ENCODE assay signal across 18 cellular contexts in the genomic region with DNA sequence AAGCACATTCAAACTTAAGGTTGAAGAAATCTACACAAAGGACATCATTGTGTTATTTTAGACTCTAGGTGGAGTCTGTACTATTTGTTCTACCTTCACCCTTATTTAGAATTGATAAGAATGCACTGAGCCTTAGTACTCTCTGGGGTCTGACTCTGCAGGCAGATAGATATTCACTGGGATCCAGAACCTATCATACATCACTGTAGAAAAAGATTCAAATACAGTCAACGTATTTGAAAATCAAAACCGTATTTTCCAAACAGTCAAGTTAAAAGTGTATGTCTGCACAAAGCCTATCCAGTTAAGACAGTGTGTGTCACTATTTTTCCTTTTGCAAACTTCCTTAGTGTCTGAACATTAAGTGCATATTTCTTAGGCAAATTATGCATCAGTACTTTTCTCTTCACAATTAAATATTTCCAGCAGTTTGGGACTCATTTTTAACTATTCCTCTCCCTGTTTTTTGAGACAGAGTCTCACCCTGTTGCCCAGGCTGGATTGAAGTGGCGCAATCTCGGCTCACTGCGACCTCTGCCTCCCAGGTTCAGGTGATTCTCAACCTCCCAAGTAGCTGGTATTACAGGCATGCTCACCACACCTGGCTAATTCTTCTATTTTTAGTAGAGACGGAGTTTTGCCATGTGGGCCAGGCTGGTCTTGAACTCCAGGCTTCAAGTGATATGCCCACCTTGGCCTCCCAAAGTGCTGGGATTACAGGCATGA. TPM values are rescaled to one million over a fixed set of nuclear protein-coding genes. Genes with fewer than 3 reads are reported as not detected.
DNase-seq lines count a peak whose midpoint lies in the region; ATAC-seq and TF ChIP-seq lines count a peak whose summit lies in the region.
"Had no signal": no experiment of that assay in that cellular context is flagged by ENCODE, and none has a peak within 500 bp of the region (broad histone marks: within the 10 kb centered on the region; RNA-seq: fewer than 3 reads in every experiment).

No MANE protein-coding gene starts in this region.

- no peak overlapping the region for H3K4me3 ChIP-seq in cardiac muscle cell
- H3K4me3 ChIP-seq in mammary epithelial cell (replicated peaks in 1 of 3; ENCODE audit: insufficient read depth in 1 of 3, low read depth in 2 of 3, low read length in 3 of 3) = no peak overlapping the region
- H3K4me3 ChIP-seq in right lobe of liver = no peak overlapping the region
- H3K4me3 ChIP-seq: A549, GM23338 had no signal

- H4K20me1 ChIP-seq in mammary epithelial cell (ENCODE audit: insufficient read depth, low read length) = no peaks in the 10 kb centered on the region

- WGBS in mammary epithelial cell (ENCODE audit: low coverage, missing lambda C conversion rate) = 87% methylated on average over 6 of the region's 6 CpGs
- 25% methylated on average over 6 of the region's 6 CpGs for WGBS in right lobe of liver (ENCODE audit: insufficient coverage, low coverage, low lambda C conversion rate, missing lambda C conversion rate)

- H3K4me1 ChIP-seq in cardiac muscle cell (ENCODE audit: low read depth) = peaks cover 22% of the 10 kb centered on the region
- H3K4me1 ChIP-seq in mammary epithelial cell (ENCODE audit: insufficient read depth, low read length) = peaks cover 49% of the 10 kb centered on the region
- H3K4me1 ChIP-seq in right lobe of liver = peaks cover 0 to 25% (median 4%) of the 10 kb centered on the region in 4 donors

- dilution Hi-C loops in mammary epithelial cell (cut with HindIII; ENCODE audit: low sequenced_read_pairs) = no loop called here

- H3K36me3 ChIP-seq in cardiac muscle cell = no peaks in the 10 kb centered on the region
- peaks cover 13% of the 10 kb centered on the region for H3K36me3 ChIP-seq in mammary epithelial cell (ENCODE audit: insufficient read depth, low read length)
- H3K36me3 ChIP-seq in right lobe of liver = no peaks in the 10 kb centered on the region

- H2AFZ ChIP-seq in mammary epithelial cell (ENCODE audit: low read depth, low read length) = no peak overlapping the region
- H2AFZ ChIP-seq: GM23338 had no signal

- CTCF ChIA-PET in mammary epithelial cell (lab: Charles Lee; ENCODE audit: low non-redundant PET) = no interaction called here

- intact Hi-C loops in left cardiac atrium (cut with DNase I) = no loop called here
- intact Hi-C loops in mammary epithelial cell (cut with micrococcal nuclease) = no loop called here
- intact Hi-C loops in right lobe of liver (cut with DNase I) = no loop called here

- in situ Hi-C loops in mammary epithelial cell (cut with MboI; ENCODE audit: low sequenced_read_pairs in 2 of 2) = no loop called here

- ATAC-seq in left cardiac atrium (no peak), right lobe of liver (peak; percentile 70 to 87 (median 80)), GM21360 (IDR thresholded peaks at IDR 0.05; ENCODE audit: unreplicated experiment) (no peak)
- ATAC-seq: A549, GM23338 had no signal

- BruUV-seq in mammary epithelial cell (replicated peaks; lab: Mats Ljungman, UMichigan) = no TSS peak

- H3K27me3 ChIP-seq in cardiac muscle cell = no peaks in the 10 kb centered on the region
- H3K27me3 ChIP-seq in mammary epithelial cell (ENCODE audit: insufficient read depth, low read length) = no peaks in the 10 kb centered on the region
- H3K27me3 ChIP-seq in right lobe of liver = no peaks in the 10 kb centered on the region

- DNase-seq in cardiac muscle cell (ENCODE audit: low read depth in 1 of 2, low spot score in 1 of 2) (no peak), left cardiac atrium (no peak), mammary epithelial cell (no peak), right lobe of liver (peak; percentile 30 to 66 (median 50)), NCI-H2196 treated with DMSO at 0.1 percent for 48 hours (lab: John Stamatoyannopoulos, UW; ENCODE audit: unreplicated experiment) (no peak), NCI-H1105 treated with DMSO at 0.1 percent for 48 hours (lab: John Stamatoyannopoulos, UW) (no peak)
- DNase-seq: COR-L47, MM.1S, NCI-H1417, NCI-H2029, NCI-H2171 treated with DMSO at 0.1 percent for 48 hours, NCI-H510A treated with DMSO at 0.1 percent for 48 hours had no signal

- no peak for TF ChIP-seq POLR2A in right lobe of liver (IDR thresholded peaks at IDR 0.05)

- H3K27ac ChIP-seq in cardiac muscle cell (peak overlapping the region; percentile 48), mammary epithelial cell (ENCODE audit: insufficient read depth, low read depth, low read length) (no peak overlapping the region), right lobe of liver (peak overlapping the region in 1 of 3 donors; percentile 16)
- H3K27ac ChIP-seq: HL-60, KMS-11 had no signal

- H3K4me2 ChIP-seq in mammary epithelial cell (ENCODE audit: insufficient read depth, low read depth, low read length) = peak overlapping the region; percentile 18
- H3K4me2 ChIP-seq: A549, GM23338, KMS-11 had no signal

- no peak overlapping the region for H3K9ac ChIP-seq in mammary epithelial cell (ENCODE audit: insufficient read depth, low read length)
- H3K9ac ChIP-seq: KMS-11 had no signal

- TF ChIP-seq CTCF in cardiac muscle cell (IDR thresholded peaks at IDR 0.05; ENCODE audit: low read depth, low read length) = no peak
- TF ChIP-seq CTCF in mammary epithelial cell (conservative IDR thresholded peaks at IDR 0.05 in 1 of 2, IDR thresholded peaks at IDR 0.05 in 1 of 2; ENCODE audit: extremely low read depth in 1 of 2, insufficient read depth in 1 of 2, low read depth in 1 of 2, low read length in 2 of 2) = no peak
- TF ChIP-seq CTCF in right lobe of liver (IDR thresholded peaks at IDR 0.05) = no peak

- H3K9me3 ChIP-seq in cardiac muscle cell (ENCODE audit: low read depth) (no peaks in the 10 kb centered on the region), mammary epithelial cell (replicated peaks; ENCODE audit: insufficient read depth, low read length) (no peaks in the 10 kb centered on the region), right lobe of liver (no peaks in the 10 kb centered on the region)

- peaks cover 89% of the 10 kb centered on the region for H3K79me2 ChIP-seq in mammary epithelial cell (ENCODE audit: insufficient read depth, low read length)

RNA-seq across cellular contexts. Expression of gene MOSMO, which starts 22.3 kb away (rescaled TPM):
- total RNA-seq in cardiac muscle cell = 14.5 and 14.7 TPM in 2 replicates
- polyA plus RNA-seq in cardiac muscle cell = 6.3 and 7.0 TPM in 2 replicates
- 10 to 100 TPM; 10.3 to 12.7 TPM for total RNA-seq in left cardiac atrium
- total RNA-seq in mammary epithelial cell = 10 to 100 TPM; 19.0 to 34.8 TPM
- polyA plus RNA-seq in mammary epithelial cell = 22.6 TPM
- polyA minus RNA-seq in mammary epithelial cell = 23.4 TPM
- total RNA-seq in right lobe of liver = 10 to 100 TPM in 2 of 6 experiments, 1 to 10 TPM in 4; 6.7 to 13.4 (median 7.5) TPM

RNA-seq across cellular contexts. Expression of gene PDZD9, which starts 29.3 kb away (rescaled TPM):
- not detected in 2 replicates for total RNA-seq in cardiac muscle cell
- 0.26 TPM in 1 of 2 replicates, not detected in the other for polyA plus RNA-seq in cardiac muscle cell
- total RNA-seq in left cardiac atrium = not detected
- total RNA-seq in mammary epithelial cell = not detected
- 0.05 TPM for polyA plus RNA-seq in mammary epithelial cell
- not detected for polyA minus RNA-seq in mammary epithelial cell
- not detected for total RNA-seq in right lobe of liver
- total RNA-seq: GM23338, RPMI7951 had no signal
- polyA plus RNA-seq: A549 had no signal

Comparison
In these comparisons a context has a peak if more than half of its experiments do, and no peak if none do; other contexts are left out.
1. DNase-seq: peak in right lobe of liver (3 of 3); none in cardiac muscle cell (0 of 2), left cardiac atrium (single experiment), mammary epithelial cell (single experiment), NCI-H2196 treated with DMSO at 0.1 percent for 48 hours (single experiment) and NCI-H1105 treated with DMSO at 0.1 percent for 48 hours (single experiment).
2. ATAC-seq: peak in right lobe of liver (4 of 4); none in left cardiac atrium (0 of 2) and GM21360 (single experiment).